ENCODE assay signal across 15 cellular contexts in the genomic region with DNA sequence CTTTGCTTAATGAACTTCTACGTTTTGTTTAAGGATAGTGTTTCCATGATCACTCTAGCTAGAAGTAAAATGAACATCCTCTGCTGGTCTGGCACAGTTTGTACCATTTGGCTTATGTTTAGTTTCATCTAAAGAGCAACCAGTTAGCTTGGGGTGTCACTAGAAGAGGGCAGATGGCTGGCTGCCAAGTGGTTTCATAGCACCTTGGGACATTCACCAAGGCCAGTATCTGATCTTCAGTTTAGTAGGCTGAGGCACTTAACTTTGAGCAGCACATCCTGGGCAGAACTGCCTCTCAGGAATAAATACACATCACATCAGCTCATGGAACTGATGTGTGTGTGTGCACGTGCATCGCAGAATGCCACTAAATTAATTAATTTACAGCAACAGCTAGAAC.
A peak's percentile ranks its signal among the peaks of the same experiment; 100 is the strongest.
DNase-seq lines count a peak whose midpoint lies in the region; ATAC-seq and TF ChIP-seq lines count a peak whose summit lies in the region.
"Had no signal": no experiment of that assay in that cellular context is flagged by ENCODE, and none has a peak within 500 bp of the region (broad histone marks: within the 10 kb centered on the region; RNA-seq: fewer than 3 reads in every experiment).

No MANE protein-coding gene starts in this region.

- no peak for TF ChIP-seq POLR2A in tibial nerve (IDR thresholded peaks at IDR 0.05)

- no peak overlapping the region for H3K27ac Mint-ChIP-seq in type B pancreatic cell
- H3K27ac Mint-ChIP-seq: immature natural killer cell; nephron progenitor cell; stimulated activated memory B cell treated with anti-CD40 and anti-IgM and Interleukin-4, amounts not matched to agents 10 μg/mL and 1 μg/mL and 100 μg/mL, for 72 hours had no signal

- DNase-seq in type B pancreatic cell (ENCODE audit: extremely low spot score, unreplicated experiment) (no peak), A673 (ENCODE audit: low spot score) (no peak), tibial nerve (ENCODE audit: low spot score in 2 of 2) (no peak)
- DNase-seq: activated T-cell treated with anti-CD3 and anti-CD28 coated beads for 4 hours, immature natural killer cell, NCI-H1092, nephron progenitor cell, T-helper 9 cell had no signal

- ATAC-seq in GM18502 (IDR thresholded peaks at IDR 0.05; ENCODE audit: poor library complexity, unreplicated experiment) (peak; percentile 45), GM19452 (IDR thresholded peaks at IDR 0.05; ENCODE audit: unreplicated experiment) (peak; percentile 65), HG02870 (IDR thresholded peaks at IDR 0.05; ENCODE audit: unreplicated experiment) (peak; percentile 30), HG03521 (IDR thresholded peaks at IDR 0.05; ENCODE audit: unreplicated experiment) (peak; percentile 39), SK-N-SH treated with all-trans-retinoic acid at 6 μM for 48 hours (no peak)

- no peaks in the 10 kb centered on the region for H3K36me3 Mint-ChIP-seq in type B pancreatic cell
- H3K36me3 Mint-ChIP-seq: immature natural killer cell; stimulated activated memory B cell treated with anti-CD40 and anti-IgM and Interleukin-4, amounts not matched to agents 10 μg/mL and 1 μg/mL and 100 μg/mL, for 72 hours had no signal

- H3K9me3 Mint-ChIP-seq in type B pancreatic cell, result no peaks in the 10 kb centered on the region
- H3K9me3 Mint-ChIP-seq: nephron progenitor cell; stimulated activated memory B cell treated with anti-CD40 and anti-IgM and Interleukin-4, amounts not matched to agents 10 μg/mL and 1 μg/mL and 100 μg/mL, for 72 hours had no signal

- intact Hi-C loops in A673 (cut with micrococcal nuclease; ENCODE audit: unreplicated experiment), result no loop called here

- peaks cover 12% of the 10 kb centered on the region for H3K4me1 Mint-ChIP-seq in type B pancreatic cell (ENCODE audit: unreplicated experiment)
- H3K4me1 Mint-ChIP-seq: immature natural killer cell had no signal

- H3K9me3 ChIP-seq in A673 (ENCODE audit: low read depth, low read length, poor library complexity, severe bottlenecking), result no peaks in the 10 kb centered on the region
- H3K9me3 ChIP-seq in tibial nerve, result no peaks in the 10 kb centered on the region
- H3K9me3 ChIP-seq: BLaER1 had no signal

- H3K4me1 ChIP-seq in A673 (ENCODE audit: insufficient read depth, low read length, poor library complexity, severe bottlenecking), result no peaks in the 10 kb centered on the region
- no peaks in the 10 kb centered on the region for H3K4me1 ChIP-seq in tibial nerve
- H3K4me1 ChIP-seq: BLaER1 had no signal

- H3K36me3 ChIP-seq in A673 (ENCODE audit: insufficient read depth, low read length, poor library complexity, severe bottlenecking), result no peaks in the 10 kb centered on the region
- no peaks in the 10 kb centered on the region for H3K36me3 ChIP-seq in tibial nerve
- H3K36me3 ChIP-seq: BLaER1 had no signal

- H3K4me3 ChIP-seq in A673 (ENCODE audit: low read depth, low read length, poor library complexity, severe bottlenecking), result no peak overlapping the region
- no peak overlapping the region for H3K4me3 ChIP-seq in tibial nerve
- H3K4me3 ChIP-seq: BLaER1 had no signal

- H3K4me3 Mint-ChIP-seq in type B pancreatic cell, result no peak overlapping the region
- H3K4me3 Mint-ChIP-seq: immature natural killer cell; nephron progenitor cell; stimulated activated memory B cell treated with anti-CD40 and anti-IgM and Interleukin-4, amounts not matched to agents 10 μg/mL and 1 μg/mL and 100 μg/mL, for 72 hours had no signal

- WGBS in tibial nerve, 2 donors, result 92% methylated on average over 3 of the region's 3 CpGs

- CTCF ChIA-PET in A673 (lab: Charles Lee), result no interaction called here

- no peak for TF ChIP-seq CTCF in type B pancreatic cell (conservative IDR thresholded peaks at IDR 0.05)
- TF ChIP-seq CTCF in A673 (conservative IDR thresholded peaks at IDR 0.05; ENCODE audit: low read depth, low read length), result no peak
- no peak for TF ChIP-seq CTCF in tibial nerve (IDR thresholded peaks at IDR 0.05)

- no peaks in the 10 kb centered on the region for H3K27me3 ChIP-seq in A673 (replicated peaks; ENCODE audit: insufficient read depth, low read depth, low read length, poor library complexity)
- H3K27me3 ChIP-seq in tibial nerve, result no peaks in the 10 kb centered on the region
- H3K27me3 ChIP-seq: BLaER1 had no signal

- no peak for TF ChIP-seq EP300 in tibial nerve (IDR thresholded peaks at IDR 0.05)

- BruUV-seq in A673 (replicated peaks; lab: Mats Ljungman, UMichigan), result no TSS peak

- no peaks in the 10 kb centered on the region for H3K27me3 Mint-ChIP-seq in type B pancreatic cell

- POLR2A ChIA-PET in A673 (lab: Charles Lee; ENCODE audit: low non-redundant PET), result no interaction called here

- no peak overlapping the region for H3K27ac ChIP-seq in A673 (ENCODE audit: low read depth, low read length, poor library complexity, severe bottlenecking)
- H3K27ac ChIP-seq in tibial nerve, result no peak overlapping the region
- H3K27ac ChIP-seq: BLaER1 had no signal

TF ChIP-seq in SK-N-SH treated with all-trans-retinoic acid at 6 μM for 48 hours, 23 proteins besides CTCF, POLR2A, EP300 and RAD21 (continues in another document):
- TF ChIP-seq, protein P1, sequence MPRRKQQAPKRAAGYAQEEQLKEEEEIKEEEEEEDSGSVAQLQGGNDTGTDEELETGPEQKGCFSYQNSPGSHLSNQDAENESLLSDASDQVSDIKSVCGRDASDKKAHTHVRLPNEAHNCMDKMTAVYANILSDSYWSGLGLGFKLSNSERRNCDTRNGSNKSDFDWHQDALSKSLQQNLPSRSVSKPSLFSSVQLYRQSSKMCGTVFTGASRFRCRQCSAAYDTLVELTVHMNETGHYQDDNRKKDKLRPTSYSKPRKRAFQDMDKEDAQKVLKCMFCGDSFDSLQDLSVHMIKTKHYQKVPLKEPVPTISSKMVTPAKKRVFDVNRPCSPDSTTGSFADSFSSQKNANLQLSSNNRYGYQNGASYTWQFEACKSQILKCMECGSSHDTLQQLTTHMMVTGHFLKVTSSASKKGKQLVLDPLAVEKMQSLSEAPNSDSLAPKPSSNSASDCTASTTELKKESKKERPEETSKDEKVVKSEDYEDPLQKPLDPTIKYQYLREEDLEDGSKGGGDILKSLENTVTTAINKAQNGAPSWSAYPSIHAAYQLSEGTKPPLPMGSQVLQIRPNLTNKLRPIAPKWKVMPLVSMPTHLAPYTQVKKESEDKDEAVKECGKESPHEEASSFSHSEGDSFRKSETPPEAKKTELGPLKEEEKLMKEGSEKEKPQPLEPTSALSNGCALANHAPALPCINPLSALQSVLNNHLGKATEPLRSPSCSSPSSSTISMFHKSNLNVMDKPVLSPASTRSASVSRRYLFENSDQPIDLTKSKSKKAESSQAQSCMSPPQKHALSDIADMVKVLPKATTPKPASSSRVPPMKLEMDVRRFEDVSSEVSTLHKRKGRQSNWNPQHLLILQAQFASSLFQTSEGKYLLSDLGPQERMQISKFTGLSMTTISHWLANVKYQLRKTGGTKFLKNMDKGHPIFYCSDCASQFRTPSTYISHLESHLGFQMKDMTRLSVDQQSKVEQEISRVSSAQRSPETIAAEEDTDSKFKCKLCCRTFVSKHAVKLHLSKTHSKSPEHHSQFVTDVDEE (CRISPR knock-in tag; IDR thresholded peaks at IDR 0.05), result no peak
- no peak for TF ChIP-seq CSDC2 (CRISPR knock-in tag; IDR thresholded peaks at IDR 0.05)
- TF ChIP-seq GLIS3 (CRISPR knock-in tag; IDR thresholded peaks at IDR 0.05), result no peak
- TF ChIP-seq ZC3H10 (CRISPR knock-in tag; IDR thresholded peaks at IDR 0.05), result no peak
- TF ChIP-seq ARNTL (CRISPR knock-in tag; IDR thresholded peaks at IDR 0.05; ENCODE audit: borderline replicate concordance, low read depth), result no peak
- TF ChIP-seq, protein P2, sequence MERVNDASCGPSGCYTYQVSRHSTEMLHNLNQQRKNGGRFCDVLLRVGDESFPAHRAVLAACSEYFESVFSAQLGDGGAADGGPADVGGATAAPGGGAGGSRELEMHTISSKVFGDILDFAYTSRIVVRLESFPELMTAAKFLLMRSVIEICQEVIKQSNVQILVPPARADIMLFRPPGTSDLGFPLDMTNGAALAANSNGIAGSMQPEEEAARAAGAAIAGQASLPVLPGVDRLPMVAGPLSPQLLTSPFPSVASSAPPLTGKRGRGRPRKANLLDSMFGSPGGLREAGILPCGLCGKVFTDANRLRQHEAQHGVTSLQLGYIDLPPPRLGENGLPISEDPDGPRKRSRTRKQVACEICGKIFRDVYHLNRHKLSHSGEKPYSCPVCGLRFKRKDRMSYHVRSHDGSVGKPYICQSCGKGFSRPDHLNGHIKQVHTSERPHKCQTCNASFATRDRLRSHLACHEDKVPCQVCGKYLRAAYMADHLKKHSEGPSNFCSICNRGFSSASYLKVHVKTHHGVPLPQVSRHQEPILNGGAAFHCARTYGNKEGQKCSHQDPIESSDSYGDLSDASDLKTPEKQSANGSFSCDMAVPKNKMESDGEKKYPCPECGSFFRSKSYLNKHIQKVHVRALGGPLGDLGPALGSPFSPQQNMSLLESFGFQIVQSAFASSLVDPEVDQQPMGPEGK (CRISPR knock-in tag; IDR thresholded peaks at IDR 0.05; ENCODE audit: borderline replicate concordance), result no peak
- no peak for TF ChIP-seq BACH2 (CRISPR knock-in tag; IDR thresholded peaks at IDR 0.05; ENCODE audit: borderline replicate concordance)
- no peak for TF ChIP-seq RARB (CRISPR knock-in tag; IDR thresholded peaks at IDR 0.05)
- TF ChIP-seq, protein P3, sequence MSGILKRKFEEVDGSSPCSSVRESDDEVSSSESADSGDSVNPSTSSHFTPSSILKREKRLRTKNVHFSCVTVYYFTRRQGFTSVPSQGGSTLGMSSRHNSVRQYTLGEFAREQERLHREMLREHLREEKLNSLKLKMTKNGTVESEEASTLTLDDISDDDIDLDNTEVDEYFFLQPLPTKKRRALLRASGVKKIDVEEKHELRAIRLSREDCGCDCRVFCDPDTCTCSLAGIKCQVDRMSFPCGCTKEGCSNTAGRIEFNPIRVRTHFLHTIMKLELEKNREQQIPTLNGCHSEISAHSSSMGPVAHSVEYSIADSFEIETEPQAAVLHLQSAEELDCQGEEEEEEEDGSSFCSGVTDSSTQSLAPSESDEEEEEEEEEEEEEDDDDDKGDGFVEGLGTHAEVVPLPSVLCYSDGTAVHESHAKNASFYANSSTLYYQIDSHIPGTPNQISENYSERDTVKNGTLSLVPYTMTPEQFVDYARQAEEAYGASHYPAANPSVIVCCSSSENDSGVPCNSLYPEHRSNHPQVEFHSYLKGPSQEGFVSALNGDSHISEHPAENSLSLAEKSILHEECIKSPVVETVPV (CRISPR knock-in tag; IDR thresholded peaks at IDR 0.05), result no peak
- TF ChIP-seq ZFP3 (CRISPR knock-in tag; IDR thresholded peaks at IDR 0.05), result no peak
- TF ChIP-seq ISL1 (CRISPR knock-in tag; IDR thresholded peaks at IDR 0.05), result no peak
- TF ChIP-seq ZFP30 (CRISPR knock-in tag; IDR thresholded peaks at IDR 0.05), result no peak
- no peak for TF ChIP-seq TOX (CRISPR knock-in tag; IDR thresholded peaks at IDR 0.05; ENCODE audit: borderline replicate concordance)
- TF ChIP-seq ZNF70 (CRISPR knock-in tag; IDR thresholded peaks at IDR 0.05), result no peak
- no peak for TF ChIP-seq OSR1 (CRISPR knock-in tag; IDR thresholded peaks at IDR 0.05)
- TF ChIP-seq ZNF8 (CRISPR knock-in tag; IDR thresholded peaks at IDR 0.05), result no peak
- no peak for TF ChIP-seq SNAI2 (CRISPR knock-in tag; IDR thresholded peaks at IDR 0.05)
- no peak for TF ChIP-seq ESRRG (CRISPR knock-in tag; IDR thresholded peaks at IDR 0.05)
